8 cellular contexts compared by ENCODE assay signal in genomic region chr13:48094781-48095502, GRCh38.
A peak's percentile ranks its signal among the peaks of the same experiment; 100 is the strongest.
DNase-seq lines count a peak whose midpoint lies in the region; ATAC-seq lines count a peak whose summit lies in the region.

TSS of gene MED4 (minus strand) at chr13:48095104. CDS start at chr13:48095078, 26 bp downstream.

- ATAC-seq in GM19023 (IDR thresholded peaks at IDR 0.05; ENCODE audit: unreplicated experiment): peak; percentile 92
- ATAC-seq in HG03280 (IDR thresholded peaks at IDR 0.05; ENCODE audit: unreplicated experiment): peak; percentile 95

- DNase-seq in AG20443 (ENCODE audit: low spot score) (peak; percentile 99), NCI-H345 (lab: John Stamatoyannopoulos, UW) (peak; percentile 91), iris pigment epithelial cell (ENCODE audit: low read depth) (peak; percentile 90)
- DNase-seq in activated CD4-positive, CD25-positive, alpha-beta regulatory T cell (lab: John Stamatoyannopoulos, UW): peak; percentile 92 to 99 (median 97)
- peak; percentile 97 for DNase-seq in central memory CD4-positive, alpha-beta T cell
- DNase-seq in stimulated activated CD4-positive, alpha-beta T cell treated with anti-CD3 and anti-CD28 coated beads, Interleukin-12 subunit alpha, Interleukin-12 subunit beta, amount 100 ng/mL, for 24 hours (ENCODE audit: low read depth in 2 of 2): peak; percentile 96

Comparison
In these comparisons a context has a peak if more than half of its experiments do, and no peak if none do; other contexts are left out.
1. Peak in every context shown above with its lines: DNase-seq and ATAC-seq.